Comparison of ENCODE assay signal across 1 cellular context in genomic region chr12:93441617-93442410, GRCh38.
TF ChIP-seq lines count a peak whose summit lies in the region.

Gene UBE2N (minus strand): TSS chr12:93441947. CDS start chr12:93441884, 63 bp downstream.

TF ChIP-seq in HCT116, 20 proteins besides CTCF, POLR2A, EP300 and RAD21 (continued from another document):
- peak; percentile 87 for TF ChIP-seq ZBTB33 (IDR thresholded peaks at IDR 0.05; ENCODE audit: extremely low read depth, insufficient replicate concordance, low read length)
- peak; percentile 86 for TF ChIP-seq SIN3A (IDR thresholded peaks at IDR 0.05; ENCODE audit: low read depth)
- TF ChIP-seq POLR2AphosphoS5 (IDR thresholded peaks at IDR 0.05; ENCODE audit: low read depth, low read length): peak; percentile 93
- peak; percentile 81 for TF ChIP-seq YY1 (IDR thresholded peaks at IDR 0.05; ENCODE audit: extremely low read depth, insufficient replicate concordance, low read depth, low read length)
- TF ChIP-seq SP1 (IDR thresholded peaks at IDR 0.05; ENCODE audit: low read depth): peak; percentile 63
- no peak for TF ChIP-seq REST (IDR thresholded peaks at IDR 0.05; ENCODE audit: low read depth)
- TF ChIP-seq FOSL1 (IDR thresholded peaks at IDR 0.05; ENCODE audit: low read depth): no peak
- peak; percentile 85 for TF ChIP-seq ZFX (IDR thresholded peaks at IDR 0.05)
- TF ChIP-seq CEBPB (IDR thresholded peaks at IDR 0.05; ENCODE audit: low read depth): no peak
- no peak for TF ChIP-seq ATF3 (IDR thresholded peaks at IDR 0.05)
- TF ChIP-seq EZH2 (IDR thresholded peaks at IDR 0.05): no peak
- peak; percentile 84; the same call in 1 of the 2 replicates for TF ChIP-seq CBX3 (IDR thresholded peaks at IDR 0.05; ENCODE audit: low read depth)
TF ChIP-seq in HCT116: peak in this region for 11.
